Comparison of ENCODE assay signal across 7 cellular contexts in the genomic region with DNA sequence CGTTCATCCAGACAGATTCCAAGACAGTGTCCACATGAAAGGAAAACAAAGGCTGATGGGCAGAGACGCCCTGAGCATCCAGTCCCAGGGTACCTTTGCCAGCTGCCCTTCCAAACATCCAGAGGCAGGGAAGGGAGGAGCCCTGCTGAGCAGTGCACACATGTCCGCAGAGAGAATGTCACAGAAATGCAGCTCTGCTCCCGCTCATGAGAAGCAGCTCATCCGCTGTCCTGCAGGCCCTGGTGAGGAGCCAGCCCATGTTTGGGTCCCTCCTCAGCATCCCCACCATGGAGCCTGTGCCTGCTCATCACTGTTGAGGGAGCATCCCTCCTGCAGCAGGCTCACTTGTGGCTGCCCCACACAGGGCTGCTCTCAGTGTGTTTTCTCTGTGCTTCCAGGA.
DNase-seq lines count a peak whose midpoint lies in the region; ATAC-seq and TF ChIP-seq lines count a peak whose summit lies in the region.
"Not testable (repeated sequence)": the region's sequence is repeated elsewhere in the genome, so short reads cannot be mapped to it uniquely, and the experiment has no call there.

No MANE protein-coding gene starts in this region.

- H3K27ac ChIP-seq in esophagus muscularis mucosa (replicated peaks in 1 of 4); upper lobe of right lung: not testable (repeated sequence)

- intact Hi-C loops in esophagus muscularis mucosa (cut with DNase I); left ventricle myocardium superior (cut with micrococcal nuclease); upper lobe of right lung (cut with DNase I): not testable (repeated sequence)

- 66% methylated on average over 4 of the region's 5 CpGs for WGBS in esophagus muscularis mucosa

- not testable (repeated sequence) for H3K27me3 Mint-ChIP-seq in natural killer cell treated with Interleukin-12 subunit alpha and Interleukin-12 subunit beta and Interleukin-15 and Interleukin-18, amount 100 ng/mL, for 72 hours; stimulated activated memory B cell treated with anti-CD40 and anti-IgM and Interleukin-4, amounts not matched to agents 10 μg/mL and 1 μg/mL and 100 μg/mL, for 72 hours

- not testable (repeated sequence) for TF ChIP-seq CTCF in esophagus muscularis mucosa (IDR thresholded peaks at IDR 0.05); upper lobe of right lung (IDR thresholded peaks at IDR 0.05)

- not testable (repeated sequence) for H3K27me3 ChIP-seq in esophagus muscularis mucosa, upper lobe of right lung

- not testable (repeated sequence) for H3K36me3 Mint-ChIP-seq in natural killer cell treated with Interleukin-12 subunit alpha and Interleukin-12 subunit beta and Interleukin-15 and Interleukin-18, amount 100 ng/mL, for 72 hours; stimulated activated memory B cell treated with anti-CD40 and anti-IgM and Interleukin-4, amounts not matched to agents 10 μg/mL and 1 μg/mL and 100 μg/mL, for 72 hours

- H3K9me3 Mint-ChIP-seq in natural killer cell treated with Interleukin-12 subunit alpha and Interleukin-12 subunit beta and Interleukin-15 and Interleukin-18, amount 100 ng/mL, for 72 hours; stimulated activated memory B cell treated with anti-CD40 and anti-IgM and Interleukin-4, amounts not matched to agents 10 μg/mL and 1 μg/mL and 100 μg/mL, for 72 hours: not testable (repeated sequence)

- H3K36me3 ChIP-seq in esophagus muscularis mucosa, upper lobe of right lung: not testable (repeated sequence)

- not testable (repeated sequence) for H3K4me3 ChIP-seq in esophagus muscularis mucosa, upper lobe of right lung

- H3K4me1 ChIP-seq in esophagus muscularis mucosa, upper lobe of right lung: not testable (repeated sequence)

- not testable (repeated sequence) for H3K9me3 ChIP-seq in esophagus muscularis mucosa, upper lobe of right lung

- TF ChIP-seq POLR2A in esophagus muscularis mucosa (IDR thresholded peaks at IDR 0.05; ENCODE audit: low read depth): not testable (repeated sequence)

- not testable (repeated sequence) for TF ChIP-seq EP300 in esophagus muscularis mucosa (IDR thresholded peaks at IDR 0.05)

- H3K4me1 Mint-ChIP-seq in natural killer cell treated with Interleukin-12 subunit alpha and Interleukin-12 subunit beta and Interleukin-15 and Interleukin-18, amount 100 ng/mL, for 72 hours (ENCODE audit: low read depth in 2 of 2); stimulated activated memory B cell treated with anti-CD40 and anti-IgM and Interleukin-4, amounts not matched to agents 10 μg/mL and 1 μg/mL and 100 μg/mL, for 72 hours: not testable (repeated sequence)

- H3K27ac Mint-ChIP-seq in natural killer cell treated with Interleukin-12 subunit alpha and Interleukin-12 subunit beta and Interleukin-15 and Interleukin-18, amount 100 ng/mL, for 72 hours; stimulated activated memory B cell treated with anti-CD40 and anti-IgM and Interleukin-4, amounts not matched to agents 10 μg/mL and 1 μg/mL and 100 μg/mL, for 72 hours: not testable (repeated sequence)

- not testable (repeated sequence) for ATAC-seq in left ventricle myocardium superior
- peak; percentile 32 to 36 for ATAC-seq in natural killer cell treated with Interleukin-12 subunit alpha and Interleukin-12 subunit beta and Interleukin-15 and Interleukin-18, amount 100 ng/mL, for 72 hours
- ATAC-seq in stimulated activated memory B cell treated with anti-CD40 and anti-IgM and Interleukin-4, amounts not matched to agents 10 μg/mL and 1 μg/mL and 100 μg/mL, for 72 hours: peak; percentile 40
- peak; percentile 50 for ATAC-seq in upper lobe of right lung

- not testable (repeated sequence) for H3K4me3 Mint-ChIP-seq in natural killer cell treated with Interleukin-12 subunit alpha and Interleukin-12 subunit beta and Interleukin-15 and Interleukin-18, amount 100 ng/mL, for 72 hours; stimulated activated memory B cell treated with anti-CD40 and anti-IgM and Interleukin-4, amounts not matched to agents 10 μg/mL and 1 μg/mL and 100 μg/mL, for 72 hours

- peak; percentile 0 for DNase-seq in LoVo (ENCODE audit: low spot score)
- DNase-seq in ecto neural progenitor cell (ENCODE audit: low spot score): peak; percentile 7
- peak; percentile 37 for DNase-seq in esophagus muscularis mucosa (ENCODE audit: extremely low spot score)
- DNase-seq in left ventricle myocardium superior: peak; percentile 12
- DNase-seq in natural killer cell treated with Interleukin-12 subunit alpha and Interleukin-12 subunit beta and Interleukin-15 and Interleukin-18, amount 100 ng/mL, for 72 hours (ENCODE audit: low spot score); upper lobe of right lung: not testable (repeated sequence)
